In genomic region chr5:54519083-54519541, GRCh38 we compare ENCODE assay signal across 9 cellular contexts. TPM values are rescaled to one million over a fixed set of nuclear protein-coding genes. Genes with fewer than 3 reads are reported as not detected.
A peak's percentile ranks its signal among the peaks of the same experiment; 100 is the strongest.
DNase-seq lines count a peak whose midpoint lies in the region; ATAC-seq and TF ChIP-seq lines count a peak whose summit lies in the region.
"Had no signal": no experiment of that assay in that cellular context is flagged by ENCODE, and none has a peak within 500 bp of the region (broad histone marks: within the 10 kb centered on the region; RNA-seq: fewer than 3 reads in every experiment).

No MANE protein-coding gene starts in this region.

- H3K27me3 ChIP-seq in prostate gland (replicated peaks; ENCODE audit: insufficient read depth): no peaks in the 10 kb centered on the region

- ATAC-seq in WTC11: no peak

- no peak for TF ChIP-seq POLR2A in prostate gland (IDR thresholded peaks at IDR 0.05)

- H3K4me3 ChIP-seq in foreskin fibroblast (ENCODE audit: low read depth in 1 of 2, low read length in 2 of 2) (peak overlapping the region; percentile 80 to 85), prostate gland (peak overlapping the region; percentile 92 to 95)

- POLR2A ChIA-PET in WTC11 (lab: Charles Lee): no interaction called here

- peaks cover 29% of the 10 kb centered on the region for H3K4me1 Mint-ChIP-seq in Calu3 (ENCODE audit: low read depth, unreplicated experiment)
- H3K4me1 Mint-ChIP-seq in WTC11: peaks cover 51% of the 10 kb centered on the region

- H3K9me3 Mint-ChIP-seq in Calu3 (ENCODE audit: low read depth, unreplicated experiment) (no peaks in the 10 kb centered on the region), WTC11 (no peaks in the 10 kb centered on the region)

- no peaks in the 10 kb centered on the region for H3K36me3 ChIP-seq in prostate gland

- no TSS peak for BruUV-seq in Calu3 (replicated peaks; lab: Mats Ljungman, UMichigan)

- H3K36me3 Mint-ChIP-seq in Calu3 (ENCODE audit: insufficient read depth, unreplicated experiment) (peaks cover 34% of the 10 kb centered on the region), WTC11 (peaks cover 9% of the 10 kb centered on the region; the same call in 1 of the 2 replicates)

- CTCF ChIA-PET in Calu3 (lab: Charles Lee): interaction anchor here (1.2 kb wide), 1 partner anchor 11 kb away, joined by 3 read pairs; no protein-coding TSS in a partner anchor
- CTCF ChIA-PET in WTC11 (lab: Charles Lee): interaction anchor here (0.9 to 3.4 kb wide), 9 partner anchors 28 to 641 kb away, joined by 3 to 55 read pairs (median 4); partner anchors contain the start of gene GPX8

- no peak overlapping the region for H3K27ac ChIP-seq in prostate gland

- H3K27me3 Mint-ChIP-seq in Calu3 (ENCODE audit: unreplicated experiment): no peaks in the 10 kb centered on the region
- peaks cover 14% of the 10 kb centered on the region for H3K27me3 Mint-ChIP-seq in WTC11 (ENCODE audit: low read depth)

- H3K4me1 ChIP-seq in prostate gland (replicated peaks): peaks cover 3% of the 10 kb centered on the region

- TF ChIP-seq CTCF in Calu3 (IDR thresholded peaks at IDR 0.05; ENCODE audit: unreplicated experiment): no peak
- no peak for TF ChIP-seq CTCF in WTC11 (IDR thresholded peaks at IDR 0.05)
- TF ChIP-seq CTCF in foreskin fibroblast (IDR thresholded peaks at IDR 0.05; ENCODE audit: low read depth, low read length): no peak
- TF ChIP-seq CTCF in prostate gland (IDR thresholded peaks at IDR 0.05): no peak

- H3K4me3 Mint-ChIP-seq in Calu3 (ENCODE audit: low read depth, unreplicated experiment) (peak overlapping the region; percentile 84), WTC11 (peak overlapping the region; percentile 59)

- no peaks in the 10 kb centered on the region for H3K9me3 ChIP-seq in prostate gland

- intact Hi-C loops in Calu3 (cut with micrococcal nuclease; ENCODE audit: unreplicated experiment): no loop called here
- intact Hi-C loops in prostate gland (cut with DNase I): loop anchor here (2.0 to 5.0 kb wide), 2 partner anchors 326 to 628 kb away; no protein-coding TSS in a partner anchor

- DNase-seq in Calu3 (no peak), WTC11 (ENCODE audit: low spot score) (no peak), foreskin fibroblast (no peak), prostate gland (ENCODE audit: low spot score) (peak; percentile 5), T1000 (lab: John Stamatoyannopoulos, UW) (no peak), NCI-H446 (lab: John Stamatoyannopoulos, UW) (no peak), SHP77 treated with DMSO at 0.1 percent for 48 hours (lab: John Stamatoyannopoulos, UW) (no peak)
- no peak for DNase-seq in NK-92 treated with Interleukin-12 subunit alpha and Interleukin-12 subunit beta, amount 100 ng/mL, for 24 hours (lab: John Stamatoyannopoulos, UW)
- DNase-seq: NCI-H2081 treated with DMSO at 0.1 percent for 48 hours had no signal

- 94% methylated on average over 29 of the region's 31 CpGs for WGBS in prostate gland

- peak overlapping the region; percentile 80 for H3K27ac Mint-ChIP-seq in Calu3 (ENCODE audit: unreplicated experiment)
- no peak overlapping the region for H3K27ac Mint-ChIP-seq in WTC11

TF ChIP-seq in WTC11, 78 proteins besides CTCF, POLR2A, EP300 and RAD21:
- no peak for TF ChIP-seq ZNF425 (CRISPR knock-in tag; conservative IDR thresholded peaks at IDR 0.05)
TF ChIP-seq in WTC11: peak in this region for 0.

RNA-seq across cellular contexts. Expression of gene SNX18, which starts 1.6 kb away (rescaled TPM):
- total RNA-seq in Calu3 (2022) (22.8 and 26.2 TPM in 2 replicates), WTC11 (2021) (20.3 to 24.6 TPM (median 23.6 TPM) in 3 replicates), prostate gland (10 to 100 TPM; 26.3 to 80.4 TPM)
